Comparison of ENCODE assay signal across 8 cellular contexts in genomic region chr1:113940365-113941244, GRCh38. TPM values are rescaled to one million over a fixed set of nuclear protein-coding genes. Genes with fewer than 3 reads are reported as not detected.
A peak's percentile ranks its signal among the peaks of the same experiment; 100 is the strongest.
DNase-seq lines count a peak whose midpoint lies in the region; ATAC-seq and TF ChIP-seq lines count a peak whose summit lies in the region.

No MANE protein-coding gene starts in this region.

- H3K27ac ChIP-seq in upper lobe of right lung, result peak overlapping the region; percentile 7
- no peak overlapping the region for H3K27ac ChIP-seq in aorta (ENCODE audit: low read depth in 1 of 2, low read length in 2 of 2)

- 78 to 79% methylated on average over 16 of the region's 16 CpGs for WGBS in aorta, 2 donors

- ATAC-seq in upper lobe of right lung, result no peak
- no peak for ATAC-seq in aorta (ENCODE audit: low FRiP score)

- H3K9me3 Mint-ChIP-seq in activated naive CD4-positive, alpha-beta T cell treated with anti-CD3 and anti-CD28 coated beads for 36 hours, result no peaks in the 10 kb centered on the region

- TF ChIP-seq CTCF in choroid plexus epithelial cell (conservative IDR thresholded peaks at IDR 0.05; ENCODE audit: low read depth, low read length) (no peak), upper lobe of right lung (IDR thresholded peaks at IDR 0.05) (no peak)

- DNase-seq in activated naive CD4-positive, alpha-beta T cell treated with anti-CD3 and anti-CD28 coated beads for 36 hours, result peak; percentile 70
- DNase-seq in activated naive CD4-positive, alpha-beta T cell (lab: John Stamatoyannopoulos, UW), result no peak
- DNase-seq in SKM-1 treated with dmso at 0.1 percent for 144 hours (lab: John Stamatoyannopoulos, UW; ENCODE audit: unreplicated experiment), result peak; percentile 68
- DNase-seq in choroid plexus epithelial cell (ENCODE audit: low read depth), result peak; percentile 51
- no peak for DNase-seq in upper lobe of right lung
- DNase-seq in aorta, result no peak
- no peak for DNase-seq in nucleus accumbens (lab: John Stamatoyannopoulos, UW)
- no peak for DNase-seq in HK-2 (ENCODE audit: unreplicated experiment)

- CTCF ChIA-PET in activated naive CD4-positive, alpha-beta T cell treated with anti-CD3 and anti-CD28 coated beads for 36 hours (lab: Charles Lee), result interaction anchor here (1.0 to 3.1 kb wide), 5 partner anchors 8 to 15 kb away, joined by 4 to 12 read pairs (median 9); no protein-coding TSS in a partner anchor

- H3K27me3 ChIP-seq in upper lobe of right lung (no peaks in the 10 kb centered on the region), aorta (ENCODE audit: control insufficient read depth in 1 of 2, insufficient read depth in 2 of 2, low read length in 1 of 2) (no peaks in the 10 kb centered on the region)

- no peak overlapping the region for H3K4me3 ChIP-seq in choroid plexus epithelial cell (ENCODE audit: low read depth, low read length)
- no peak overlapping the region for H3K4me3 ChIP-seq in upper lobe of right lung
- no peak overlapping the region for H3K4me3 ChIP-seq in aorta (ENCODE audit: low read length in 2 of 2)

- H3K36me3 ChIP-seq in upper lobe of right lung (peaks cover 26% of the 10 kb centered on the region), aorta (ENCODE audit: control insufficient read depth in 1 of 2, insufficient read depth in 2 of 2, low read length in 1 of 2) (peaks cover 0 to 3% of the 10 kb centered on the region in 2 donors)

- H3K27me3 Mint-ChIP-seq in activated naive CD4-positive, alpha-beta T cell treated with anti-CD3 and anti-CD28 coated beads for 36 hours (ENCODE audit: low read depth), result no peaks in the 10 kb centered on the region

- H3K4me1 ChIP-seq in upper lobe of right lung (peaks cover 29% of the 10 kb centered on the region), aorta (ENCODE audit: control insufficient read depth in 1 of 2, insufficient read depth in 2 of 2, low read length in 2 of 2) (no peaks in the 10 kb centered on the region)

- peak overlapping the region; percentile 73 for H3K27ac Mint-ChIP-seq in activated naive CD4-positive, alpha-beta T cell treated with anti-CD3 and anti-CD28 coated beads for 36 hours

- H3K4me1 Mint-ChIP-seq in activated naive CD4-positive, alpha-beta T cell treated with anti-CD3 and anti-CD28 coated beads for 36 hours (ENCODE audit: low read depth), result peaks cover 67% of the 10 kb centered on the region

- H3K36me3 Mint-ChIP-seq in activated naive CD4-positive, alpha-beta T cell treated with anti-CD3 and anti-CD28 coated beads for 36 hours (ENCODE audit: low read depth), result peaks cover 30% of the 10 kb centered on the region

- peak overlapping the region; percentile 69 for H3K4me3 Mint-ChIP-seq in activated naive CD4-positive, alpha-beta T cell treated with anti-CD3 and anti-CD28 coated beads for 36 hours

- intact Hi-C loops in activated naive CD4-positive, alpha-beta T cell treated with anti-CD3 and anti-CD28 coated beads for 36 hours (cut with micrococcal nuclease), result loop anchor here (1.0 to 10.0 kb wide), 2 partner anchors 10 to 806 kb away; no protein-coding TSS in a partner anchor
- intact Hi-C loops in upper lobe of right lung (cut with DNase I), result no loop called here
- intact Hi-C loops in aorta (cut with DNase I), result no loop called here

- no peaks in the 10 kb centered on the region for H3K9me3 ChIP-seq in upper lobe of right lung
- H3K9me3 ChIP-seq in aorta (ENCODE audit: control insufficient read depth, low read length), result no peaks in the 10 kb centered on the region

RNA-seq across cellular contexts. Expression of gene HIPK1, which starts 11.5 kb away (rescaled TPM):
- total RNA-seq in activated naive CD4-positive, alpha-beta T cell treated with anti-CD3 and anti-CD28 coated beads for 36 hours, result 10 to 100 TPM; 47.7 to 51.0 TPM
- 77.8 TPM for total RNA-seq in upper lobe of right lung
- 10 to 100 TPM; 71.1 to 75.3 TPM for total RNA-seq in aorta
- 10 to 100 TPM; 14.9 to 19.7 TPM for polyA plus RNA-seq in aorta

RNA-seq across cellular contexts. Expression of gene DCLRE1B, which starts 35.5 kb away (rescaled TPM):
- 10 to 100 TPM; 17.7 to 18.3 TPM for total RNA-seq in activated naive CD4-positive, alpha-beta T cell treated with anti-CD3 and anti-CD28 coated beads for 36 hours
- 6.6 TPM for total RNA-seq in upper lobe of right lung
- 1 to 10 TPM; 4.2 to 6.3 TPM for total RNA-seq in aorta
- polyA plus RNA-seq in aorta, result 1 to 10 TPM; 1.9 to 2.6 TPM

RNA-seq across cellular contexts. Expression of gene AP4B1, which starts 36.0 kb away (rescaled TPM):
- total RNA-seq in activated naive CD4-positive, alpha-beta T cell treated with anti-CD3 and anti-CD28 coated beads for 36 hours, result 10 to 100 TPM; 35.7 to 40.2 TPM
- total RNA-seq in upper lobe of right lung (16.1 TPM), aorta (10 to 100 TPM; 15.7 to 24.8 TPM)
- 10 to 100 TPM in 1 of 2 donors, 1 to 10 TPM in 1; 8.5 to 35.4 TPM for polyA plus RNA-seq in aorta

RNA-seq across cellular contexts. Expression of gene OLFML3, which starts 38.7 kb away (rescaled TPM):
- total RNA-seq in activated naive CD4-positive, alpha-beta T cell treated with anti-CD3 and anti-CD28 coated beads for 36 hours, result under 1 TPM in 1 of 2 experiments, not detected in 1; 0.10 TPM
- total RNA-seq in upper lobe of right lung, result 43.5 TPM
- total RNA-seq in aorta, result 10 to 100 TPM; 19.8 to 96.1 TPM
- 10 to 100 TPM; 17.3 to 20.4 TPM for polyA plus RNA-seq in aorta

RNA-seq across cellular contexts. Expression of gene BCL2L15, which starts 53.2 kb away (rescaled TPM):
- under 1 TPM; 0.15 to 0.43 TPM for total RNA-seq in activated naive CD4-positive, alpha-beta T cell treated with anti-CD3 and anti-CD28 coated beads for 36 hours
- total RNA-seq in upper lobe of right lung (1.8 TPM), aorta (1 to 10 TPM in 1 of 2 donors, under 1 TPM in 1; 0.36 to 2.2 TPM)
- polyA plus RNA-seq in aorta, result 10 to 100 TPM in 1 of 2 donors, under 1 TPM in 1; 0.38 to 36.1 TPM

Comparison
In these comparisons a context has a peak if more than half of its experiments do, and no peak if none do; other contexts are left out.
1. DNase-seq: peak in activated naive CD4-positive, alpha-beta T cell treated with anti-CD3 and anti-CD28 coated beads for 36 hours (single experiment), SKM-1 treated with dmso at 0.1 percent for 144 hours (single experiment) and choroid plexus epithelial cell (single experiment); none in activated naive CD4-positive, alpha-beta T cell (0 of 4), upper lobe of right lung (single experiment), aorta (0 of 2), nucleus accumbens (0 of 56) and HK-2 (single experiment).